25 cellular contexts compared by ENCODE assay signal in genomic region chr7:32212321-32212720, GRCh38.
DNase-seq lines count a peak whose midpoint lies in the region; ATAC-seq and TF ChIP-seq lines count a peak whose summit lies in the region.
"Had no signal": no experiment of that assay in that cellular context is flagged by ENCODE, and none has a peak within 500 bp of the region (broad histone marks: within the 10 kb centered on the region; RNA-seq: fewer than 3 reads in every experiment).

No MANE protein-coding gene starts in this region.

- DNase-seq in cardiac septum (ENCODE audit: low spot score): peak; percentile 29
- DNase-seq in left ventricle myocardium superior: no peak
- DNase-seq in esophagus muscularis mucosa (ENCODE audit: extremely low spot score): peak; percentile 45
- DNase-seq in retina: peak; percentile 1
- peak; percentile 56 to 70 for DNase-seq in vagina (ENCODE audit: extremely low spot score in 2 of 2)
- DNase-seq in WERI-Rb-1: no peak
- DNase-seq in NCI-H524 treated with DMSO at 0.1 percent for 48 hours (lab: John Stamatoyannopoulos, UW): no peak
- DNase-seq: 8988T; ACHN; BE2C; C1 segment of cervical spinal cord; CD4-positive, alpha-beta memory T cell; CD4-positive, CD25-positive, alpha-beta regulatory T cell; CD8-positive, alpha-beta memory T cell; COR-L47; DMS 273 treated with DMSO at 0.1 percent for 48 hours; DMS153; DMS53; DMS79; DND-41; EL; GDM1 had no signal

- H3K4me1 ChIP-seq in esophagus muscularis mucosa (no peaks in the 10 kb centered on the region), vagina (no peaks in the 10 kb centered on the region)
- H3K4me1 ChIP-seq: BE2C, BLaER1 had no signal

- no peak overlapping the region for H3K27ac ChIP-seq in esophagus muscularis mucosa (replicated peaks in 1 of 4)
- no peak overlapping the region for H3K27ac ChIP-seq in vagina
- no peak overlapping the region for H3K27ac ChIP-seq in WERI-Rb-1
- H3K27ac ChIP-seq: BLaER1 had no signal

- no peak for TF ChIP-seq CTCF in esophagus muscularis mucosa (IDR thresholded peaks at IDR 0.05)
- TF ChIP-seq CTCF in vagina (IDR thresholded peaks at IDR 0.05): no peak
- TF ChIP-seq CTCF in WERI-Rb-1 (IDR thresholded peaks at IDR 0.05; ENCODE audit: low read depth, low read length): no peak

- H3K27me3 ChIP-seq in esophagus muscularis mucosa (peaks cover 0 to 7% (median 0%) of the 10 kb centered on the region in 4 donors), vagina (no peaks in the 10 kb centered on the region), WERI-Rb-1 (ENCODE audit: insufficient read depth, low read depth, severe bottlenecking) (no peaks in the 10 kb centered on the region)
- H3K27me3 ChIP-seq: BLaER1 had no signal

- no peak for TF ChIP-seq EP300 in esophagus muscularis mucosa (IDR thresholded peaks at IDR 0.05)

- H3K36me3 ChIP-seq in esophagus muscularis mucosa (no peaks in the 10 kb centered on the region), vagina (no peaks in the 10 kb centered on the region), WERI-Rb-1 (peaks cover 10% of the 10 kb centered on the region)
- H3K36me3 ChIP-seq: BE2C, BLaER1 had no signal

- H3K9me3 ChIP-seq in esophagus muscularis mucosa (no peaks in the 10 kb centered on the region), vagina (no peaks in the 10 kb centered on the region), WERI-Rb-1 (ENCODE audit: severe bottlenecking) (no peaks in the 10 kb centered on the region)
- H3K9me3 ChIP-seq: BE2C, BLaER1 had no signal

- no peak for TF ChIP-seq POLR2A in esophagus muscularis mucosa (IDR thresholded peaks at IDR 0.05; ENCODE audit: low read depth)
- TF ChIP-seq POLR2A in vagina (IDR thresholded peaks at IDR 0.05): no peak

- ATAC-seq in left ventricle myocardium superior (no peak), HG03139 (IDR thresholded peaks at IDR 0.05; ENCODE audit: unreplicated experiment) (no peak)
- ATAC-seq: GM12878 had no signal

- intact Hi-C loops in cardiac septum (cut with DNase I) (no loop called here), left ventricle myocardium superior (cut with micrococcal nuclease) (loop anchor here (5.0 kb wide), 1 partner anchor 135 kb away; no protein-coding TSS in a partner anchor), esophagus muscularis mucosa (cut with DNase I) (loop anchor here (10.0 kb wide), 1 partner anchor 132 kb away; no protein-coding TSS in a partner anchor), vagina (cut with DNase I) (no loop called here)

- 87% methylated on average over 7 of the region's 7 CpGs for WGBS in esophagus muscularis mucosa

- H3K4me3 ChIP-seq in esophagus muscularis mucosa: no peak overlapping the region
- no peak overlapping the region for H3K4me3 ChIP-seq in vagina
- H3K4me3 ChIP-seq in WERI-Rb-1 (ENCODE audit: low read depth, low read length): no peak overlapping the region
- H3K4me3 ChIP-seq: BLaER1, GM12878 had no signal

Comparison
In these comparisons a context has a peak if more than half of its experiments do, and no peak if none do; other contexts are left out.
1. DNase-seq: peak in cardiac septum (single experiment), esophagus muscularis mucosa (single experiment), retina (single experiment) and vagina (2 of 2); none in left ventricle myocardium superior (single experiment), WERI-Rb-1 (single experiment) and NCI-H524 treated with DMSO at 0.1 percent for 48 hours (single experiment).
2. intact Hi-C loops: an anchor here in left ventricle myocardium superior (5.0 kb wide) and esophagus muscularis mucosa (10.0 kb wide); none called in cardiac septum and vagina.